Comparison of ENCODE assay signal across 35 cellular contexts in the genomic region with DNA sequence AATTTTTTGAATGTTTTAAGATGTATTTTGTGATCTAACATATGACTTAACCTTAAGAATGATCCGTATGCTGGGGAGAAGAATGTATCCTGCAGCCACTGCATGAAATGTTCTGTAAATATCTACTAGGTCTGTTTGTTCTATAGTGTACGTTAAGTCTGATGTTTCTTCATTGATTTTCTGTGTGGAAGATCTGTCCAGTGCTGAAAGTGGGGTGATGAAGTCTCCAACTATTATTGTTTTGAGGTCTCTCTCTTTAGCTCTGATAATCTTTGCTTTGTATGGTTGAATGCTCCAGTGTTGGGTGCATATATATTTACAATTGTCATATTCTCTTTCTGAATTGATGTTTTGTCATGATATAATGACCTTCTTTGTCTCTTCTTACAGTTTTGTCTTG.
"Had no signal": no experiment of that assay in that cellular context is flagged by ENCODE, and none has a peak within 500 bp of the region (broad histone marks: within the 10 kb centered on the region; RNA-seq: fewer than 3 reads in every experiment).

No MANE protein-coding gene starts in this region.

- H3K4me1 Mint-ChIP-seq: activated B cell treated with CpG ODN at 0.5 μM for 24 hours; activated CD4-positive, alpha-beta T cell treated with anti-CD3 and anti-CD28 coated beads for 36 hours; activated CD4-positive, alpha-beta T cell treated with anti-CD3 and anti-CD28 coated beads, Interleukin-2, amount 10 ng/mL, durations not matched to agents 24 days and 14 days; activated CD8-positive, alpha-beta memory T cell treated with anti-CD3 and anti-CD28 coated beads, Interleukin-2, amount 10 ng/mL, durations not matched to agents 7 days and 5 days; activated naive CD4-positive, alpha-beta T cell treated with anti-CD3 and anti-CD28 coated beads, Interleukin-2, amount 10 ng/mL, durations not matched to agents 7 days and 5 days; activated naive CD8-positive, alpha-beta T cell treated with anti-CD3 and anti-CD28 coated beads, Interleukin-2, amount 10 ng/mL, durations not matched to agents 7 days and 5 days; brain; T-helper 17 cell had no signal

- H3K9me3 Mint-ChIP-seq: activated CD4-positive, alpha-beta T cell treated with anti-CD3 and anti-CD28 coated beads, Interleukin-2, amount 10 ng/mL, durations not matched to agents 24 days and 14 days had no signal

- H3K27me3 Mint-ChIP-seq: activated B cell treated with CpG ODN at 0.5 μM for 24 hours; activated CD4-positive, alpha-beta memory T cell treated with anti-CD3 and anti-CD28 coated beads for 36 hours; activated CD4-positive, alpha-beta T cell treated with anti-CD3 and anti-CD28 coated beads for 36 hours; activated CD4-positive, alpha-beta T cell treated with anti-CD3 and anti-CD28 coated beads, Interleukin-2, amount 10 ng/mL, durations not matched to agents 24 days and 14 days; activated CD8-positive, alpha-beta memory T cell treated with anti-CD3 and anti-CD28 coated beads, Interleukin-2, amount 10 ng/mL, durations not matched to agents 7 days and 5 days; activated naive CD4-positive, alpha-beta T cell treated with anti-CD3 and anti-CD28 coated beads, Interleukin-2, amount 10 ng/mL, durations not matched to agents 7 days and 5 days; activated naive CD8-positive, alpha-beta T cell treated with anti-CD3 and anti-CD28 coated beads, Interleukin-2, amount 10 ng/mL, durations not matched to agents 7 days and 5 days; brain; dendritic cell treated with granulocyte-macrophage colony-stimulating factor and Interleukin-4, amounts not matched to agents 40 ng/mL and 50 ng/mL, for 4 days; T-helper 17 cell had no signal

- H3K9me3 ChIP-seq: colonic mucosa, esophagus squamous epithelium had no signal

- H3K27ac Mint-ChIP-seq: activated B cell treated with CpG ODN at 0.5 μM for 24 hours; activated CD4-positive, alpha-beta memory T cell treated with anti-CD3 and anti-CD28 coated beads for 36 hours; activated CD4-positive, alpha-beta T cell treated with anti-CD3 and anti-CD28 coated beads for 36 hours; activated CD4-positive, alpha-beta T cell treated with anti-CD3 and anti-CD28 coated beads, Interleukin-2, amount 10 ng/mL, durations not matched to agents 24 days and 14 days; activated CD8-positive, alpha-beta memory T cell treated with anti-CD3 and anti-CD28 coated beads, Interleukin-2, amount 10 ng/mL, durations not matched to agents 7 days and 5 days; activated CD8-positive, alpha-beta T cell treated with anti-CD3 and anti-CD28 coated beads, Interleukin-2, amount 10 ng/mL, durations not matched to agents 7 days and 5 days; activated naive CD4-positive, alpha-beta T cell treated with anti-CD3 and anti-CD28 coated beads, Interleukin-2, amount 10 ng/mL, durations not matched to agents 7 days and 5 days; activated naive CD4-positive, alpha-beta T cell treated with anti-CD3 and anti-CD28 coated beads, Interleukin-2, amount 50 U/mL, for 72 hours; activated naive CD8-positive, alpha-beta T cell treated with anti-CD3 and anti-CD28 coated beads, Interleukin-2, amount 10 ng/mL, durations not matched to agents 7 days and 5 days; activated T-cell treated with anti-CD3 and anti-CD28 coated beads, Interleukin-2, amount 50 U/mL, for 72 hours; brain; dendritic cell treated with granulocyte-macrophage colony-stimulating factor and Interleukin-4, amounts not matched to agents 40 ng/mL and 50 ng/mL, for 4 days; T-helper 17 cell; T-helper 2 cell treated with Interferon-gamma antibody and Interleukin-4, amounts not matched to agents 5 μg/mL and 100 μg/mL, for 36 hours had no signal

- ATAC-seq: activated CD4-positive, alpha-beta T cell treated with anti-CD3 and anti-CD28 coated beads for 36 hours; activated CD8-positive, alpha-beta memory T cell treated with anti-CD3 and anti-CD28 coated beads, Interleukin-2, amount 10 ng/mL, durations not matched to agents 7 days and 5 days; activated CD8-positive, alpha-beta T cell treated with anti-CD3 and anti-CD28 coated beads, Interleukin-2, amount 10 ng/mL, durations not matched to agents 7 days and 5 days; activated naive CD4-positive, alpha-beta T cell treated with anti-CD3 and anti-CD28 coated beads, Interleukin-2, amount 50 U/mL, for 72 hours; activated T-cell treated with anti-CD3 and anti-CD28 coated beads, Interleukin-2, amount 50 U/mL, for 72 hours; gastroesophageal sphincter; heart right ventricle; T-helper 17 cell had no signal

- H3K4me3 ChIP-seq: ascending aorta, breast epithelium, cardiac muscle cell, colonic mucosa, dorsolateral prefrontal cortex, esophagus squamous epithelium, gastroesophageal sphincter, heart right ventricle had no signal

- DNase-seq: activated B cell treated with CpG ODN at 0.5 μM for 24 hours; activated CD4-positive, alpha-beta memory T cell treated with anti-CD3 and anti-CD28 coated beads for 36 hours; activated CD4-positive, alpha-beta T cell treated with anti-CD3 and anti-CD28 coated beads for 36 hours; activated CD4-positive, alpha-beta T cell treated with anti-CD3 and anti-CD28 coated beads, Interleukin-2, amount 10 ng/mL, durations not matched to agents 24 days and 14 days; activated CD4-positive, CD25-positive, alpha-beta regulatory T cell treated with anti-CD3 and anti-CD28 coated beads, Interleukin-2, amount 50 U/mL, for 72 hours; activated CD8-positive, alpha-beta memory T cell treated with anti-CD3 and anti-CD28 coated beads, Interleukin-2, amount 10 ng/mL, durations not matched to agents 7 days and 5 days; activated CD8-positive, alpha-beta memory T cell treated with anti-CD3 and anti-CD28 coated beads, Interleukin-2, amount 50 U/mL, for 4 hours; activated CD8-positive, alpha-beta T cell treated with anti-CD3 and anti-CD28 coated beads, Interleukin-2, amount 10 ng/mL, durations not matched to agents 7 days and 5 days; activated gamma-delta T cell; activated naive CD4-positive, alpha-beta T cell; activated naive CD4-positive, alpha-beta T cell treated with anti-CD3 and anti-CD28 coated beads, Interleukin-2, amount 10 ng/mL, durations not matched to agents 7 days and 5 days; activated naive CD8-positive, alpha-beta T cell treated with anti-CD3 and anti-CD28 coated beads, Interleukin-2, amount 10 ng/mL, durations not matched to agents 7 days and 5 days; activated T-cell treated with anti-CD3 and anti-CD28 coated beads, Interleukin-2, amount 50 U/mL, for 1 hour; activated T-cell treated with anti-CD3 and anti-CD28 coated beads, Interleukin-2, amount 50 U/mL, for 72 hours; central memory CD4-positive, alpha-beta T cell; cerebellar nuclear complex; colonic mucosa; dorsolateral prefrontal cortex; effector memory CD4-positive, alpha-beta T cell; erythroblast; esophagus squamous epithelium; foreskin melanocyte; heart right ventricle; T-helper 1 cell; T-helper 17 cell; T1000; WERI-Rb-1 had no signal

- H3K36me3 Mint-ChIP-seq: activated CD4-positive, alpha-beta memory T cell treated with anti-CD3 and anti-CD28 coated beads for 36 hours; activated CD8-positive, alpha-beta memory T cell treated with anti-CD3 and anti-CD28 coated beads, Interleukin-2, amount 10 ng/mL, durations not matched to agents 7 days and 5 days; activated naive CD4-positive, alpha-beta T cell treated with anti-CD3 and anti-CD28 coated beads, Interleukin-2, amount 10 ng/mL, durations not matched to agents 7 days and 5 days; activated naive CD4-positive, alpha-beta T cell treated with anti-CD3 and anti-CD28 coated beads, Interleukin-2, amount 50 U/mL, for 72 hours; activated naive CD8-positive, alpha-beta T cell treated with anti-CD3 and anti-CD28 coated beads, Interleukin-2, amount 10 ng/mL, durations not matched to agents 7 days and 5 days; brain had no signal

- H3K36me3 ChIP-seq: ascending aorta, breast epithelium, cardiac muscle cell, colonic mucosa, esophagus squamous epithelium, gastroesophageal sphincter, heart right ventricle, WERI-Rb-1 had no signal

- H3K27ac ChIP-seq: ascending aorta, breast epithelium, cardiac muscle cell, colonic mucosa, dorsolateral prefrontal cortex, esophagus squamous epithelium, gastroesophageal sphincter, heart right ventricle, WERI-Rb-1 had no signal

- H3K4me3 Mint-ChIP-seq: activated B cell treated with CpG ODN at 0.5 μM for 24 hours; activated CD4-positive, alpha-beta memory T cell treated with anti-CD3 and anti-CD28 coated beads for 36 hours; activated CD4-positive, alpha-beta T cell treated with anti-CD3 and anti-CD28 coated beads for 36 hours; activated CD4-positive, alpha-beta T cell treated with anti-CD3 and anti-CD28 coated beads, Interleukin-2, amount 10 ng/mL, durations not matched to agents 24 days and 14 days; activated CD8-positive, alpha-beta memory T cell treated with anti-CD3 and anti-CD28 coated beads, Interleukin-2, amount 10 ng/mL, durations not matched to agents 7 days and 5 days; activated CD8-positive, alpha-beta T cell treated with anti-CD3 and anti-CD28 coated beads, Interleukin-2, amount 10 ng/mL, durations not matched to agents 7 days and 5 days; activated naive CD4-positive, alpha-beta T cell treated with anti-CD3 and anti-CD28 coated beads, Interleukin-2, amount 10 ng/mL, durations not matched to agents 7 days and 5 days; activated naive CD8-positive, alpha-beta T cell treated with anti-CD3 and anti-CD28 coated beads, Interleukin-2, amount 10 ng/mL, durations not matched to agents 7 days and 5 days; activated T-cell treated with anti-CD3 and anti-CD28 coated beads, Interleukin-2, amount 50 U/mL, for 72 hours; brain; dendritic cell treated with granulocyte-macrophage colony-stimulating factor and Interleukin-4, amounts not matched to agents 40 ng/mL and 50 ng/mL, for 4 days; T-helper 17 cell; T-helper 2 cell treated with Interferon-gamma antibody and Interleukin-4, amounts not matched to agents 5 μg/mL and 100 μg/mL, for 36 hours had no signal

- H3K27me3 ChIP-seq: ascending aorta, breast epithelium, cardiac muscle cell, colonic mucosa, dorsolateral prefrontal cortex, esophagus squamous epithelium, gastroesophageal sphincter, heart right ventricle had no signal

- H3K4me1 ChIP-seq: ascending aorta, breast epithelium, colonic mucosa, esophagus squamous epithelium, gastroesophageal sphincter, heart right ventricle had no signal
